19 cellular contexts compared by ENCODE assay signal in genomic region chr15:36688310-36689102, GRCh38.
A peak's percentile ranks its signal among the peaks of the same experiment; 100 is the strongest.
DNase-seq lines count a peak whose midpoint lies in the region; ATAC-seq and TF ChIP-seq lines count a peak whose summit lies in the region.
"Had no signal": no experiment of that assay in that cellular context is flagged by ENCODE, and none has a peak within 500 bp of the region (broad histone marks: within the 10 kb centered on the region; RNA-seq: fewer than 3 reads in every experiment).

No MANE protein-coding gene starts in this region.

- H3K4me1 ChIP-seq in SK-N-SH (ENCODE audit: control insufficient read depth in 1 of 2, insufficient read depth in 2 of 2, low read depth in 1 of 2, low read length in 1 of 2) = no peaks in the 10 kb centered on the region; a peak in 1 of 4 replicates
- H3K4me1 ChIP-seq in RWPE2 (ENCODE audit: insufficient read depth, poor library complexity, severe bottlenecking) = no peaks in the 10 kb centered on the region
- H3K4me1 ChIP-seq: adrenal gland, SJCRH30 had no signal

- no peaks in the 10 kb centered on the region for H3K9me2 ChIP-seq in SK-N-SH

- TF ChIP-seq RAD21 in SK-N-SH (IDR thresholded peaks at IDR 0.05; ENCODE audit: low read length) = no peak

- H3F3A ChIP-seq in SK-N-SH (replicated peaks; ENCODE audit: insufficient read depth) = peaks cover 7% of the 10 kb centered on the region

- no peak overlapping the region for H3K27ac ChIP-seq in SK-N-SH (ENCODE audit: low read depth in 2 of 2, low read length in 1 of 2)
- no peak overlapping the region for H3K27ac ChIP-seq in RWPE2 (ENCODE audit: poor library complexity, severe bottlenecking)
- H3K27ac ChIP-seq: 22Rv1, adrenal gland, C4-2B, SJCRH30 had no signal

- H3K79me2 ChIP-seq in SK-N-SH (ENCODE audit: insufficient read depth) = no peaks in the 10 kb centered on the region

- H3K36me3 ChIP-seq in SK-N-SH (replicated peaks in 1 of 2; ENCODE audit: control insufficient read depth in 1 of 2, insufficient read depth in 2 of 2, low read length in 1 of 2) (peaks cover 0 to 13% of the 10 kb centered on the region in 2 experiments), RWPE2 (ENCODE audit: low read depth) (0 out of 2 replicates have a peak, but pooled peaks cover 11% of the 10 kb centered on the region)
- H3K36me3 ChIP-seq: adrenal gland, SJCRH30 had no signal

- POLR2A ChIA-PET in SK-N-SH (lab: Yijun Ruan, JAX) = no interaction called here
- POLR2A ChIA-PET in HEK293T (lab: Yijun Ruan, JAX) = no interaction called here

- no peak for TF ChIP-seq EP300 in SK-N-SH (IDR thresholded peaks at IDR 0.05; ENCODE audit: borderline replicate concordance in 1 of 2, low read depth in 1 of 2, low read length in 1 of 2)

- DNase-seq in SK-N-SH (no peak), RWPE2 (ENCODE audit: low spot score) (no peak), retinal pigment epithelial cell (ENCODE audit: low read depth) (peak; percentile 70), HEK293T (ENCODE audit: extremely low spot score) (no peak)
- DNase-seq: activated CD8-positive, alpha-beta memory T cell treated with anti-CD3 and anti-CD28 coated beads, Interleukin-2, amount 10 ng/mL, durations not matched to agents 7 days and 5 days; adrenal gland; mesendoderm; MG63; NCI-H1694; NCI-H345; nephron progenitor cell; SJCRH30 had no signal

- 0 out of 2 replicates have a peak, but pooled peaks cover 6% of the 10 kb centered on the region for H3K9me3 ChIP-seq in SK-N-SH
- H3K9me3 ChIP-seq in RWPE2 (ENCODE audit: severe bottlenecking) = peaks cover 8% of the 10 kb centered on the region
- H3K9me3 ChIP-seq: adrenal gland, SJCRH30 had no signal

- H3K9ac ChIP-seq in SK-N-SH = no peak overlapping the region

- H4K20me1 ChIP-seq in SK-N-SH (ENCODE audit: insufficient read depth) = no peaks in the 10 kb centered on the region

- CTCF ChIA-PET in SK-N-SH (lab: Yijun Ruan, JAX) = no interaction called here
- CTCF ChIA-PET in HEK293T (lab: Yijun Ruan, JAX) = no interaction called here

- no peak overlapping the region for H2AFZ ChIP-seq in SK-N-SH (ENCODE audit: low read depth)

- 100% methylated on average over 2 of the region's 2 CpGs for WGBS in SK-N-SH (ENCODE audit: low lambda C conversion rate)

- TF ChIP-seq CTCF in SK-N-SH (IDR thresholded peaks at IDR 0.05) (no peak), RWPE2 (IDR thresholded peaks at IDR 0.05; ENCODE audit: poor library complexity, severe bottlenecking) (no peak), retinal pigment epithelial cell (conservative IDR thresholded peaks at IDR 0.05; ENCODE audit: low read depth, low read length) (no peak)

- ATAC-seq in SK-N-SH treated with all-trans-retinoic acid at 6 μM for 48 hours = no peak
- peak; percentile 89 for ATAC-seq in RWPE2 (ENCODE audit: low read depth)
- peak; percentile 59 for ATAC-seq in esophagus mucosa
- no peak for ATAC-seq in GM21723 (IDR thresholded peaks at IDR 0.05; ENCODE audit: unreplicated experiment)
- no peak for ATAC-seq in GM18858 (IDR thresholded peaks at IDR 0.05; ENCODE audit: unreplicated experiment)
- ATAC-seq: activated CD4-positive, CD25-positive, alpha-beta regulatory T cell treated with anti-CD3 and anti-CD28 coated beads, Interleukin-2, amount 50 U/mL, for 24 hours; activated CD8-positive, alpha-beta memory T cell treated with anti-CD3 and anti-CD28 coated beads, Interleukin-2, amount 10 ng/mL, durations not matched to agents 7 days and 5 days had no signal

- no peaks in the 10 kb centered on the region for H3K27me3 ChIP-seq in SK-N-SH (ENCODE audit: insufficient read depth)
- H3K27me3 ChIP-seq in RWPE2 (ENCODE audit: insufficient read depth, poor library complexity, severe bottlenecking) = no peaks in the 10 kb centered on the region
- H3K27me3 ChIP-seq: adrenal gland, MG63, SJCRH30 had no signal

- H3K4me3 ChIP-seq in SK-N-SH (ENCODE audit: low read depth in 2 of 2, low read length in 1 of 2) (no peak overlapping the region), RWPE2 (ENCODE audit: severe bottlenecking) (no peak overlapping the region), retinal pigment epithelial cell (ENCODE audit: low read length) (no peak overlapping the region)
- H3K4me3 ChIP-seq: adrenal gland, MG63, SJCRH30 had no signal

- no peak overlapping the region for H3K4me2 ChIP-seq in SK-N-SH

TF ChIP-seq in SK-N-SH, 30 proteins besides CTCF, POLR2A, EP300 and RAD21:
- no peak for TF ChIP-seq ELF1 (IDR thresholded peaks at IDR 0.05)
- peak; percentile 20; the same call in 1 of the 2 replicates for TF ChIP-seq FOSL2 (IDR thresholded peaks at IDR 0.05; ENCODE audit: borderline replicate concordance, low read depth)

TF ChIP-seq in SK-N-SH treated with all-trans-retinoic acid at 6 μM for 48 hours, 23 proteins besides CTCF, POLR2A, EP300 and RAD21 (continues in another document):
- TF ChIP-seq SNAI2 (CRISPR knock-in tag; IDR thresholded peaks at IDR 0.05) = no peak
- TF ChIP-seq ZNF565 (CRISPR knock-in tag; conservative IDR thresholded peaks at IDR 0.05; ENCODE audit: low read depth) = no peak
- TF ChIP-seq GLIS3 (CRISPR knock-in tag; IDR thresholded peaks at IDR 0.05) = no peak
- TF ChIP-seq TSHZ2 (CRISPR knock-in tag; IDR thresholded peaks at IDR 0.05) = no peak
- no peak for TF ChIP-seq ESRRG (CRISPR knock-in tag; IDR thresholded peaks at IDR 0.05)
- no peak for TF ChIP-seq OSR1 (CRISPR knock-in tag; IDR thresholded peaks at IDR 0.05)

TF ChIP-seq in HEK293T, 16 proteins besides CTCF, POLR2A, EP300 and RAD21:
- TF ChIP-seq LEF1 (IDR thresholded peaks at IDR 0.05; ENCODE audit: borderline replicate concordance) = no peak
- TF ChIP-seq TARDBP (IDR thresholded peaks at IDR 0.05) = no peak
- no peak for TF ChIP-seq FOXA1 (IDR thresholded peaks at IDR 0.05)
- TF ChIP-seq SP1 (IDR thresholded peaks at IDR 0.05) = no peak
- no peak for TF ChIP-seq ARNT (IDR thresholded peaks at IDR 0.05)
- TF ChIP-seq BHLHE40 (IDR thresholded peaks at IDR 0.05; ENCODE audit: borderline replicate concordance) = no peak

Comparison
In these comparisons a context has a peak if more than half of its experiments do, and no peak if none do; other contexts are left out.
1. ATAC-seq: peak in RWPE2 (single experiment) and esophagus mucosa (single experiment); none in SK-N-SH treated with all-trans-retinoic acid at 6 μM for 48 hours (single experiment), GM21723 (single experiment) and GM18858 (single experiment).